ENCODE assay signal across 12 cellular contexts in the genomic region with DNA sequence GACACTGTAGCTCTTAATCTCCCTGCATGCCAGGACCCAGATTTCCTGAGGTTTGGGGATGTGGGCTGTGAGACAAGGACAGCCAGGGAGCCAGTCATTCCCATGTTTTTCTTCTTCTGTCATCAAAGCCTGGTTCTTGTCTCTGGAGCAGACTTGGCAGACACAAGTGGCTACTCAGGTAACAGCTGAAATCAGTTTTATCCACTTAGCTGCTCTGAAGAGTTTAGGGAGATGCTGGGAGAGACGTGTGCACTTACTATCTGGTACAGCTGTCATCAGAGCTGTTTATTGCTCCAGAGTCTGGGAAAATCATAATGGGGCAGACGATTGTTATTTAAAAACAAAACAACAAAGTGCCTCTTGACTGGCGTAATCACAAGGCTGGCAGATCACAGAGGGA.
"Had no signal": no experiment of that assay in that cellular context is flagged by ENCODE, and none has a peak within 500 bp of the region (broad histone marks: within the 10 kb centered on the region; RNA-seq: fewer than 3 reads in every experiment).

No MANE protein-coding gene starts in this region.

- H3K27me3 ChIP-seq: sigmoid colon had no signal

- DNase-seq: activated CD4-positive, alpha-beta T cell treated with anti-CD3 and anti-CD28 coated beads for 48 hours; activated CD8-positive, alpha-beta T cell treated with anti-CD3 and anti-CD28 coated beads, Interleukin-2, amount 10 ng/mL, durations not matched to agents 7 days and 5 days; activated naive CD4-positive, alpha-beta T cell treated with Interleukin-2 at 50 U/mL for 16 hours; caudate nucleus; effector CD4-positive, alpha-beta T cell; foreskin melanocyte; islet precursor cell; sigmoid colon; stimulated activated CD4-positive, alpha-beta T cell treated with anti-CD3 and anti-CD28 coated beads, Interleukin-12 subunit alpha, Interleukin-12 subunit beta, amount 100 ng/mL, for 4 hours; stimulated activated naive CD4-positive, alpha-beta T cell treated with Interleukin-2 at 50 U/mL for 16 hours; trophoblast cell had no signal

- H3K27ac ChIP-seq: coronary artery had no signal

- H3K9me3 ChIP-seq: sigmoid colon had no signal

- H3K4me3 ChIP-seq: coronary artery, sigmoid colon had no signal
